In the genomic region with DNA sequence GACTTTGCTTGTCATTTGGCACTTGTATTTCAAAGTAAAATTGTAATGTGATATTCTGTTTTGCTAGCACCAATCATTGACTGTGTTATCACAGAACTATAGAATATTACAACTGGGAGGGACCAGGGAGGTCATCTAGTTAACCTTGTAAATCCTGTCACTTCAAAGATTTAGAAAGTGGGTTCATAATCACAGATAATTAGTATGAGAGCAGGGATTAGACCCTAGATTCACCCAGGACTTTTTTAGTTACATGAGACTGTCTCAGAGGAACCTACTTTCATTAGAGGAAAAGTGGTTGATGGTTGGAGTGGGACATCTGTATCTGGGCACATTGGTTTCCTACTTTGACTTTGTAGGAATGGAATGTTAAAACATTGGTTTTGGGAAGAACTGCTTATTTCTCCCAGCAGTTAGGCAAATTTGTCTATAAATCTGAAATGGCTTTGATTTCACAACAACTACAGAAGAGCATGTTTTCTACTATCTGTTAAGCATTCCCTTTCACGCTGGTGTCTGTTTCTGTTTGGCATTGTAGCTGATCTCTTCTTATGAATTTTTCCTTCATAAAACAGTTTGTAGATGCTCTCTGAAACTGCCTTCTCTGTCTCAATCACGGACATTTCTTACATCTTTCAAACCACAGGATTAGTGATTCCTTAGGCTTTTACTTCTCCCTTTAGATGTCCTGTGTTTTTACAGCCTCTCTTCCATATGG, we compare ENCODE assay signal across 22 cellular contexts.
A peak's percentile ranks its signal among the peaks of the same experiment; 100 is the strongest.
DNase-seq lines count a peak whose midpoint lies in the region; ATAC-seq, FAIRE-seq and TF ChIP-seq lines count a peak whose summit lies in the region.
"Had no signal": no experiment of that assay in that cellular context is flagged by ENCODE, and none has a peak within 500 bp of the region (broad histone marks: within the 10 kb centered on the region; RNA-seq: fewer than 3 reads in every experiment).

No MANE protein-coding gene starts in this region.

- no peak for ATAC-seq in CD4-positive, alpha-beta T cell (ENCODE audit: poor library complexity)
- no peak for ATAC-seq in K562
- ATAC-seq in naive thymus-derived CD4-positive, alpha-beta T cell: no peak
- no peak for ATAC-seq in stimulated activated naive CD8-positive, alpha-beta T cell treated with anti-CD3 and anti-CD28 coated beads, Interleukin-15, amount 100 ng/mL, for 72 hours
- ATAC-seq: esophagus mucosa had no signal

- FAIRE-seq in GM12892 (lab: Jason Lieb, UNC) (peak; percentile 9), K562 (lab: Jason Lieb, UNC) (no peak)

- CTCF ChIA-PET in CD4-positive, alpha-beta T cell (lab: Charles Lee): interaction anchor here (1.0 kb wide), 1 partner anchor 12 kb away, joined by 3 read pairs; no protein-coding TSS in a partner anchor
- CTCF ChIA-PET in K562 (lab: Yijun Ruan, JAX; ENCODE audit: low intra/inter-chr PET ratio): no interaction called here
- CTCF ChIA-PET in naive thymus-derived CD4-positive, alpha-beta T cell (lab: Charles Lee): no interaction called here

- H2AFZ ChIP-seq in K562 (ENCODE audit: low read depth, low read length): no peak overlapping the region

- in situ Hi-C loops in K562 (cut with MboI): loop anchor here (25.0 kb wide), 1 partner anchor 1094 kb away; a partner anchor contains a TSS

- no peaks in the 10 kb centered on the region for H3K9me1 ChIP-seq in K562 (ENCODE audit: control insufficient read depth, insufficient read depth, low read length)

- no peak overlapping the region for H3K4me3 ChIP-seq in K562
- no peak overlapping the region for H3K4me3 ChIP-seq in naive thymus-derived CD4-positive, alpha-beta T cell (ENCODE audit: low read length)
- H3K4me3 ChIP-seq in Peyer's patch: no peak overlapping the region
- H3K4me3 ChIP-seq: MG63, sigmoid colon, thyroid gland had no signal

- TF ChIP-seq EP300 in K562 (IDR thresholded peaks at IDR 0.05; ENCODE audit: low read length): no peak

- peak overlapping the region; percentile 25 for H3K27ac Mint-ChIP-seq in CD4-positive, alpha-beta T cell
- H3K27ac Mint-ChIP-seq in naive thymus-derived CD4-positive, alpha-beta T cell: peak overlapping the region in 5 of 9 donors; percentile 29 to 62 (median 53)
- no peak overlapping the region for H3K27ac Mint-ChIP-seq in stimulated activated naive CD8-positive, alpha-beta T cell treated with anti-CD3 and anti-CD28 coated beads, Interleukin-15, amount 100 ng/mL, for 72 hours

- peaks cover 3% of the 10 kb centered on the region; the same call in 1 of the 3 replicates for H3K79me2 ChIP-seq in K562 (ENCODE audit: control insufficient read depth, insufficient read depth, low read length)

- intact Hi-C loops in CD4-positive, alpha-beta T cell (cut with DNase I, micrococcal nuclease): no loop called here
- intact Hi-C loops in K562 (cut with micrococcal nuclease): no loop called here
- intact Hi-C loops in naive thymus-derived CD4-positive, alpha-beta T cell (cut with micrococcal nuclease): no loop called here

- no TSS peak for BruUV-seq in K562 (replicated peaks; lab: Mats Ljungman, UMichigan)

- H3K27ac ChIP-seq in CD4-positive, alpha-beta T cell (ENCODE audit: low read depth, low read length): no peak overlapping the region
- H3K27ac ChIP-seq in K562 (ENCODE audit: extremely low read depth, low read depth, low read length) (no peak overlapping the region), Peyer's patch (no peak overlapping the region)
- H3K27ac ChIP-seq in naive thymus-derived CD4-positive, alpha-beta T cell (ENCODE audit: low read depth, low read length): no peak overlapping the region
- H3K27ac ChIP-seq: sigmoid colon, thyroid gland had no signal

- H3K27me3 Mint-ChIP-seq in CD4-positive, alpha-beta T cell: no peaks in the 10 kb centered on the region
- H3K27me3 Mint-ChIP-seq in naive thymus-derived CD4-positive, alpha-beta T cell: no peaks in the 10 kb centered on the region
- H3K27me3 Mint-ChIP-seq in stimulated activated naive CD8-positive, alpha-beta T cell treated with anti-CD3 and anti-CD28 coated beads, Interleukin-15, amount 100 ng/mL, for 72 hours: no peaks in the 10 kb centered on the region

- 70% methylated on average over 2 of the region's 2 CpGs for WGBS in K562 (ENCODE audit: insufficient coverage, low coverage, missing lambda C conversion rate)

- no peaks in the 10 kb centered on the region for H3K4me1 ChIP-seq in K562 (replicated peaks in 1 of 2; ENCODE audit: control insufficient read depth in 2 of 2, insufficient read depth in 2 of 2, low read length in 2 of 2)
- H3K4me1 ChIP-seq in naive thymus-derived CD4-positive, alpha-beta T cell (ENCODE audit: control insufficient read depth in 2 of 2, insufficient read depth in 2 of 2, low read length in 2 of 2): no peaks in the 10 kb centered on the region
- no peaks in the 10 kb centered on the region for H3K4me1 ChIP-seq in Peyer's patch
- H3K4me1 ChIP-seq: sigmoid colon, thyroid gland had no signal

- H3K9ac ChIP-seq in K562 (ENCODE audit: insufficient read depth in 1 of 2, low read depth in 2 of 2, low read length in 2 of 2): no peak overlapping the region

- H3K27me3 ChIP-seq in CD4-positive, alpha-beta T cell (ENCODE audit: control insufficient read depth, insufficient read depth, low read length): no peaks in the 10 kb centered on the region
- no peaks in the 10 kb centered on the region for H3K27me3 ChIP-seq in K562 (ENCODE audit: control insufficient read depth in 2 of 2, insufficient read depth in 2 of 2, low read length in 2 of 2)
- H3K27me3 ChIP-seq in naive thymus-derived CD4-positive, alpha-beta T cell (ENCODE audit: control insufficient read depth in 2 of 2, insufficient read depth in 2 of 2, low read length in 2 of 2): no peaks in the 10 kb centered on the region
- no peaks in the 10 kb centered on the region for H3K27me3 ChIP-seq in Peyer's patch
- H3K27me3 ChIP-seq: MG63, sigmoid colon, thyroid gland had no signal

- H4K20me1 ChIP-seq in K562 (replicated peaks; ENCODE audit: control insufficient read depth, insufficient read depth, low read length): peaks cover 6% of the 10 kb centered on the region; the same call in 1 of the 2 replicates

- TF ChIP-seq CTCF in CD4-positive, alpha-beta T cell (IDR thresholded peaks at IDR 0.05): no peak
- TF ChIP-seq CTCF in K562 (IDR thresholded peaks at IDR 0.05 in 2 of 3, conservative IDR thresholded peaks at IDR 0.05 in 1 of 3; ENCODE audit: insufficient read depth in 2 of 3, low read depth in 1 of 3, low read length in 3 of 3): no peak
- TF ChIP-seq CTCF in Peyer's patch (IDR thresholded peaks at IDR 0.05): no peak

- POLR2A ChIA-PET in CD4-positive, alpha-beta T cell (lab: Charles Lee): no interaction called here
- POLR2A ChIA-PET in K562 (lab: Yijun Ruan, JAX): no interaction called here
- POLR2A ChIA-PET in naive thymus-derived CD4-positive, alpha-beta T cell (lab: Charles Lee): no interaction called here

- no peaks in the 10 kb centered on the region for H3K9me3 ChIP-seq in CD4-positive, alpha-beta T cell (ENCODE audit: control insufficient read depth, low read length)
- H3K9me3 ChIP-seq in K562 (replicated peaks; ENCODE audit: control insufficient read depth, insufficient read depth, low read depth, low read length): no peaks in the 10 kb centered on the region
- H3K9me3 ChIP-seq in naive thymus-derived CD4-positive, alpha-beta T cell (ENCODE audit: control insufficient read depth in 2 of 3, low read length in 3 of 3): no peaks in the 10 kb centered on the region
- H3K9me3 ChIP-seq in Peyer's patch: no peaks in the 10 kb centered on the region
- H3K9me3 ChIP-seq: MG63, sigmoid colon, thyroid gland had no signal

- no peak for DNase-seq in CD4-positive, alpha-beta T cell
- DNase-seq in GM12892 (ENCODE audit: insufficient read length): no peak
- DNase-seq in K562 (ENCODE audit: extremely low read depth in 1 of 4, low spot score in 3 of 4): no peak
- no peak for DNase-seq in naive thymus-derived CD4-positive, alpha-beta T cell
- no peak for DNase-seq in Peyer's patch
- DNase-seq in stimulated activated naive CD8-positive, alpha-beta T cell treated with anti-CD3 and anti-CD28 coated beads, Interleukin-15, amount 100 ng/mL, for 72 hours: no peak
- no peak for DNase-seq in activated T-cell treated with anti-CD3 and anti-CD28 coated beads, Interleukin-2, amount 50 U/mL, for 1 hour
- DNase-seq: activated CD8-positive, alpha-beta memory T cell treated with anti-CD3 and anti-CD28 coated beads, Interleukin-2, amount 50 U/mL, for 4 hours; activated gamma-delta T cell; aorta; cerebellar nuclear complex; MG63; NCI-H1417 treated with DMSO at 0.1 percent for 48 hours; NCI-H2171 treated with DMSO at 0.1 percent for 48 hours; NCI-H748 treated with DMSO at 0.1 percent for 48 hours; posterior cingulate gyrus; SIG-M5; sigmoid colon; stimulated activated naive CD4-positive, alpha-beta T cell; T-helper 1 cell; thyroid gland had no signal

- H3K4me3 Mint-ChIP-seq in CD4-positive, alpha-beta T cell: no peak overlapping the region
- no peak overlapping the region for H3K4me3 Mint-ChIP-seq in naive thymus-derived CD4-positive, alpha-beta T cell
- H3K4me3 Mint-ChIP-seq in stimulated activated naive CD8-positive, alpha-beta T cell treated with anti-CD3 and anti-CD28 coated beads, Interleukin-15, amount 100 ng/mL, for 72 hours: no peak overlapping the region

- peaks cover 42% of the 10 kb centered on the region; the same call in 2 of the 3 replicates for H3K36me3 ChIP-seq in K562 (ENCODE audit: control insufficient read depth, insufficient read depth, low read length)
- H3K36me3 ChIP-seq in naive thymus-derived CD4-positive, alpha-beta T cell (ENCODE audit: control insufficient read depth in 2 of 3, insufficient read depth in 3 of 3, low read length in 3 of 3): peaks cover 0 to 18% (median 0%) of the 10 kb centered on the region in 3 experiments
- peaks cover 0 to 21% (median 0%) of the 10 kb centered on the region in 3 donors for H3K36me3 ChIP-seq in Peyer's patch
- H3K36me3 ChIP-seq: MG63 had no signal

- peaks cover 29% of the 10 kb centered on the region for H3K36me3 Mint-ChIP-seq in CD4-positive, alpha-beta T cell (ENCODE audit: low read depth)
- peaks cover 0 to 26% (median 6%) of the 10 kb centered on the region in 5 donors for H3K36me3 Mint-ChIP-seq in naive thymus-derived CD4-positive, alpha-beta T cell

- peaks cover 15% of the 10 kb centered on the region for H3K4me1 Mint-ChIP-seq in CD4-positive, alpha-beta T cell (ENCODE audit: low read depth)
- H3K4me1 Mint-ChIP-seq in naive thymus-derived CD4-positive, alpha-beta T cell: peaks cover 0 to 28% (median 15%) of the 10 kb centered on the region in 7 donors
- H3K4me1 Mint-ChIP-seq in stimulated activated naive CD8-positive, alpha-beta T cell treated with anti-CD3 and anti-CD28 coated beads, Interleukin-15, amount 100 ng/mL, for 72 hours: peaks cover 6% of the 10 kb centered on the region

- no peaks in the 10 kb centered on the region for H3K9me3 Mint-ChIP-seq in CD4-positive, alpha-beta T cell
- H3K9me3 Mint-ChIP-seq in naive thymus-derived CD4-positive, alpha-beta T cell: no peaks in the 10 kb centered on the region
- no peaks in the 10 kb centered on the region for H3K9me3 Mint-ChIP-seq in stimulated activated naive CD8-positive, alpha-beta T cell treated with anti-CD3 and anti-CD28 coated beads, Interleukin-15, amount 100 ng/mL, for 72 hours

- TF ChIP-seq RAD21 in K562 (CRISPR knock-in tag; conservative IDR thresholded peaks at IDR 0.05 in 1 of 2, IDR thresholded peaks at IDR 0.05 in 1 of 2): no peak

- TF ChIP-seq POLR2A in GM12892 (IDR thresholded peaks at IDR 0.05; ENCODE audit: low read depth, low read length): no peak
- no peak for TF ChIP-seq POLR2A in K562 (conservative IDR thresholded peaks at IDR 0.05)
- TF ChIP-seq POLR2A in Peyer's patch (IDR thresholded peaks at IDR 0.05): no peak

- H3K4me2 ChIP-seq in K562 (ENCODE audit: insufficient read depth, low read length): no peak overlapping the region

Comparison
In these comparisons a context has a peak if more than half of its experiments do, and no peak if none do; other contexts are left out.
1. H3K27ac Mint-ChIP-seq: peak in CD4-positive, alpha-beta T cell (single experiment) and naive thymus-derived CD4-positive, alpha-beta T cell (5 of 9); none in stimulated activated naive CD8-positive, alpha-beta T cell treated with anti-CD3 and anti-CD28 coated beads, Interleukin-15, amount 100 ng/mL, for 72 hours (0 of 2).